In genomic region chrX:118614150-118614549, GRCh38 we compare ENCODE assay signal across 17 cellular contexts.
DNase-seq lines count a peak whose midpoint lies in the region; ATAC-seq, FAIRE-seq and TF ChIP-seq lines count a peak whose summit lies in the region.
"Had no signal": no experiment of that assay in that cellular context is flagged by ENCODE, and none has a peak within 500 bp of the region (broad histone marks: within the 10 kb centered on the region; RNA-seq: fewer than 3 reads in every experiment).

No MANE protein-coding gene starts in this region.

- no peak for ATAC-seq in CD4-positive, alpha-beta T cell (ENCODE audit: poor library complexity)
- ATAC-seq: heart right ventricle had no signal

- H3K36me3 ChIP-seq in astrocyte (ENCODE audit: insufficient read depth, low read length), result no peaks in the 10 kb centered on the region
- no peaks in the 10 kb centered on the region for H3K36me3 ChIP-seq in testis (ENCODE audit: low read depth, missing control alignments)
- H3K36me3 ChIP-seq: breast epithelium had no signal

- TF ChIP-seq POLR2A in testis (IDR thresholded peaks at IDR 0.05), result no peak

- H2AFZ ChIP-seq in astrocyte (ENCODE audit: low read depth, low read length), result no peak overlapping the region

- no peak overlapping the region for H3K4me3 ChIP-seq in astrocyte (ENCODE audit: insufficient read depth, low read depth, low read length)
- H3K4me3 ChIP-seq in testis, result no peak overlapping the region
- H3K4me3 ChIP-seq: breast epithelium, heart right ventricle had no signal

- no peak overlapping the region for H3K27ac ChIP-seq in CD4-positive, alpha-beta T cell (ENCODE audit: low read depth, low read length)
- H3K27ac ChIP-seq in astrocyte (ENCODE audit: low read depth, low read length), result no peak overlapping the region
- H3K27ac ChIP-seq in testis, result no peak overlapping the region
- H3K27ac ChIP-seq: breast epithelium, heart right ventricle had no signal

- H4K20me1 ChIP-seq in astrocyte (ENCODE audit: insufficient read depth, low read length), result no peaks in the 10 kb centered on the region

- no peaks in the 10 kb centered on the region for H3K9me3 ChIP-seq in CD4-positive, alpha-beta T cell (ENCODE audit: control insufficient read depth, low read length)
- H3K9me3 ChIP-seq in astrocyte (ENCODE audit: insufficient read depth, low read depth, low read length) (no peaks in the 10 kb centered on the region), testis (no peaks in the 10 kb centered on the region)
- H3K9me3 ChIP-seq: breast epithelium, heart right ventricle had no signal

- no peak overlapping the region for H3K4me2 ChIP-seq in astrocyte (ENCODE audit: low read length)

- CTCF ChIA-PET in CD4-positive, alpha-beta T cell (lab: Charles Lee), result interaction anchor here (1.3 to 1.7 kb wide), 2 partner anchors 12 to 13 kb away, joined by 3 to 7 read pairs; no protein-coding TSS in a partner anchor

- peak overlapping the region; percentile 76 for H3K27ac Mint-ChIP-seq in CD4-positive, alpha-beta T cell
- H3K27ac Mint-ChIP-seq in astrocyte (ENCODE audit: unreplicated experiment), result no peak overlapping the region
- H3K27ac Mint-ChIP-seq: H9 had no signal

- peak; percentile 59 for FAIRE-seq in GM19239 (lab: Jason Lieb, UNC)
- peak; percentile 39 for FAIRE-seq in astrocyte (lab: Jason Lieb, UNC)

- H3K36me3 Mint-ChIP-seq in CD4-positive, alpha-beta T cell (ENCODE audit: low read depth), result peaks cover 77% of the 10 kb centered on the region
- no peaks in the 10 kb centered on the region for H3K36me3 Mint-ChIP-seq in astrocyte (ENCODE audit: low read depth, unreplicated experiment)

- TF ChIP-seq CTCF in CD4-positive, alpha-beta T cell (IDR thresholded peaks at IDR 0.05), result no peak
- no peak for TF ChIP-seq CTCF in astrocyte (IDR thresholded peaks at IDR 0.05; ENCODE audit: insufficient read depth, low read depth, low read length)
- no peak for TF ChIP-seq CTCF in testis (IDR thresholded peaks at IDR 0.05)

- H3K27me3 Mint-ChIP-seq in CD4-positive, alpha-beta T cell, result no peaks in the 10 kb centered on the region
- peaks cover 3% of the 10 kb centered on the region for H3K27me3 Mint-ChIP-seq in astrocyte (ENCODE audit: low read depth, unreplicated experiment)
- H3K27me3 Mint-ChIP-seq: activated naive CD8-positive, alpha-beta T cell treated with anti-CD3 and anti-CD28 coated beads, Interleukin-2, amount 10 ng/mL, durations not matched to agents 7 days and 5 days had no signal

- 77 to 87% methylated on average over 1 of the region's 1 CpG for WGBS in testis, 2 donors

- H3K9ac ChIP-seq in astrocyte (ENCODE audit: low read length), result no peak overlapping the region

- no peak for DNase-seq in CD4-positive, alpha-beta T cell
- DNase-seq in GM19239 (ENCODE audit: insufficient read length, low spot score), result no peak
- DNase-seq in NOMO-1 treated with DMSO at 0.1 percent for 48 hours (lab: John Stamatoyannopoulos, UW; ENCODE audit: unreplicated experiment), result peak; percentile 59
- DNase-seq in astrocyte (ENCODE audit: low read depth), result no peak
- no peak for DNase-seq in NCI-H82 treated with DMSO at 0.1 percent for 48 hours (lab: John Stamatoyannopoulos, UW; ENCODE audit: unreplicated experiment)
- no peak for DNase-seq in 8988T
- DNase-seq in DMS79 treated with DMSO at 0.1 percent for 48 hours (lab: John Stamatoyannopoulos, UW), result no peak
- DNase-seq in testis, result no peak
- DNase-seq: activated naive CD8-positive, alpha-beta T cell treated with anti-CD3 and anti-CD28 coated beads, Interleukin-2, amount 10 ng/mL, durations not matched to agents 7 days and 5 days; cortex of kidney; H9; heart right ventricle; NCI-H1930; NCI-H446 treated with DMSO at 0.1 percent for 48 hours; retina; stimulated activated CD8-positive, alpha-beta memory T cell treated with anti-CD3 and anti-CD28 coated beads, Interleukin-4, amount 100 ng/mL, for 48 hours had no signal

- no peaks in the 10 kb centered on the region for H3K9me3 Mint-ChIP-seq in CD4-positive, alpha-beta T cell
- H3K9me3 Mint-ChIP-seq in astrocyte (ENCODE audit: unreplicated experiment), result no peaks in the 10 kb centered on the region
- H3K9me3 Mint-ChIP-seq: activated naive CD8-positive, alpha-beta T cell treated with anti-CD3 and anti-CD28 coated beads, Interleukin-2, amount 10 ng/mL, durations not matched to agents 7 days and 5 days had no signal

- no peak overlapping the region for H3K4me3 Mint-ChIP-seq in CD4-positive, alpha-beta T cell
- no peak overlapping the region for H3K4me3 Mint-ChIP-seq in astrocyte (ENCODE audit: unreplicated experiment)
- H3K4me3 Mint-ChIP-seq: activated naive CD8-positive, alpha-beta T cell treated with anti-CD3 and anti-CD28 coated beads, Interleukin-2, amount 10 ng/mL, durations not matched to agents 7 days and 5 days; H9 had no signal

- H3K4me1 ChIP-seq in astrocyte (ENCODE audit: insufficient read depth, low read length), result no peaks in the 10 kb centered on the region
- H3K4me1 ChIP-seq in testis, result no peaks in the 10 kb centered on the region
- H3K4me1 ChIP-seq: breast epithelium, heart right ventricle had no signal

- H3K27me3 ChIP-seq in CD4-positive, alpha-beta T cell (ENCODE audit: control insufficient read depth, insufficient read depth, low read length), result no peaks in the 10 kb centered on the region
- H3K27me3 ChIP-seq in astrocyte (ENCODE audit: insufficient read depth, low read length) (no peaks in the 10 kb centered on the region), testis (no peaks in the 10 kb centered on the region)
- H3K27me3 ChIP-seq: breast epithelium had no signal

- POLR2A ChIA-PET in CD4-positive, alpha-beta T cell (lab: Charles Lee), result no interaction called here

- H3K4me1 Mint-ChIP-seq in CD4-positive, alpha-beta T cell (ENCODE audit: low read depth), result peaks cover 7% of the 10 kb centered on the region
- H3K4me1 Mint-ChIP-seq in astrocyte (ENCODE audit: low read depth, unreplicated experiment), result no peaks in the 10 kb centered on the region
- H3K4me1 Mint-ChIP-seq: activated naive CD8-positive, alpha-beta T cell treated with anti-CD3 and anti-CD28 coated beads, Interleukin-2, amount 10 ng/mL, durations not matched to agents 7 days and 5 days had no signal

- intact Hi-C loops in CD4-positive, alpha-beta T cell (cut with DNase I, micrococcal nuclease), result no loop called here
- intact Hi-C loops in testis (cut with DNase I; ENCODE audit: low total_unique reads), result no loop called here

- no peaks in the 10 kb centered on the region for H3K79me2 ChIP-seq in astrocyte (ENCODE audit: insufficient read depth, low read length)
